Comparison of ENCODE assay signal across 12 cellular contexts in the genomic region with DNA sequence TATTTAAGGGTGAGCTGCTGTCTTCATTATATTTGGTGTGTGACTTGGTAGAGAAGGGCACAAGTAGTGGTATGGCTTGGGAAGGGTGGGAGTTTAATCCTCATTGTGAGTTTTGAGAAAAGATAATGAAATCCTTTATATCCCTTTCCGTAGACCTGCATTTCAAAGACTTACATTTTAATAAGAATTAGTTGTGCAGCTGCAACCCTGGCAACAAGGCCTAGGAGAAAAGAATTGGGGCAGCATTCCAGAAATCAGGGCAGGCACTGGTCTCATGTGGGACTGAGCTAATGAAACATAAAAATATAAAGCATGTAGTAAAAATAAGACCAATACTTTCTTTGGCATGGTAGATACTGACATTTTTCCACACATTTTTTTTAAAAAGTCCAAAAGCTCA.
A peak's percentile ranks its signal among the peaks of the same experiment; 100 is the strongest.
DNase-seq lines count a peak whose midpoint lies in the region; ATAC-seq and TF ChIP-seq lines count a peak whose summit lies in the region.
"Had no signal": no experiment of that assay in that cellular context is flagged by ENCODE, and none has a peak within 500 bp of the region (broad histone marks: within the 10 kb centered on the region; RNA-seq: fewer than 3 reads in every experiment).

No MANE protein-coding gene starts in this region.

- peaks cover 95% of the 10 kb centered on the region for H3K36me3 Mint-ChIP-seq in activated T-helper 17 cell treated with anti-CD3 and anti-CD28 coated beads, Interleukin-2, amount 50 U/mL, for 72 hours (ENCODE audit: low read depth)
- H3K36me3 Mint-ChIP-seq in osteocyte (ENCODE audit: unreplicated experiment): peaks cover 6% of the 10 kb centered on the region

- ATAC-seq in activated T-helper 17 cell treated with anti-CD3 and anti-CD28 coated beads, Interleukin-2, amount 50 U/mL, for 72 hours (replicated peaks): no peak

- DNase-seq in DMS 273 (lab: John Stamatoyannopoulos, UW; ENCODE audit: unreplicated experiment) (peak; percentile 14), DMS 273 treated with DMSO at 0.1 percent for 48 hours (lab: John Stamatoyannopoulos, UW) (no peak), globus pallidus (ENCODE audit: low spot score) (peak; percentile 87), osteocyte (ENCODE audit: extremely low spot score, unreplicated experiment) (no peak), NCI-H524 (lab: John Stamatoyannopoulos, UW) (no peak), NCI-H1694 treated with DMSO at 0.1 percent for 48 hours (lab: John Stamatoyannopoulos, UW) (no peak), H7 (no peak)
- DNase-seq: activated CD4-positive, CD25-positive, alpha-beta regulatory T cell treated with anti-CD3 and anti-CD28 coated beads, Interleukin-2, amount 50 U/mL, for 72 hours; EL; NCI-H1105 treated with DMSO at 0.1 percent for 48 hours; NCI-H82 had no signal

- peaks cover 58% of the 10 kb centered on the region for H3K4me1 Mint-ChIP-seq in activated T-helper 17 cell treated with anti-CD3 and anti-CD28 coated beads, Interleukin-2, amount 50 U/mL, for 72 hours
- peaks cover 50% of the 10 kb centered on the region for H3K4me1 Mint-ChIP-seq in osteocyte (ENCODE audit: unreplicated experiment)

- H3K27ac Mint-ChIP-seq in activated T-helper 17 cell treated with anti-CD3 and anti-CD28 coated beads, Interleukin-2, amount 50 U/mL, for 72 hours: no peak overlapping the region
- H3K27ac Mint-ChIP-seq in osteocyte (ENCODE audit: unreplicated experiment): peak overlapping the region; percentile 57

- H3K36me3 ChIP-seq in H7 (replicated peaks; ENCODE audit: control insufficient read depth, insufficient read depth, low read length): no peaks in the 10 kb centered on the region

- H3K27me3 Mint-ChIP-seq in activated T-helper 17 cell treated with anti-CD3 and anti-CD28 coated beads, Interleukin-2, amount 50 U/mL, for 72 hours: no peaks in the 10 kb centered on the region
- no peaks in the 10 kb centered on the region for H3K27me3 Mint-ChIP-seq in osteocyte (ENCODE audit: unreplicated experiment)

- no peaks in the 10 kb centered on the region for H3K27me3 ChIP-seq in H7 (ENCODE audit: control insufficient read depth, insufficient read depth, low read length)

- H3K9me3 Mint-ChIP-seq in activated T-helper 17 cell treated with anti-CD3 and anti-CD28 coated beads, Interleukin-2, amount 50 U/mL, for 72 hours: no peaks in the 10 kb centered on the region
- H3K9me3 Mint-ChIP-seq in osteocyte (ENCODE audit: unreplicated experiment): peaks cover 6% of the 10 kb centered on the region

- no peak for TF ChIP-seq CTCF in osteocyte (IDR thresholded peaks at IDR 0.05)

- no peak overlapping the region for H3K4me3 ChIP-seq in H7 (ENCODE audit: insufficient read depth, low read depth, low read length)

- peak overlapping the region; percentile 34 for H3K4me3 Mint-ChIP-seq in activated T-helper 17 cell treated with anti-CD3 and anti-CD28 coated beads, Interleukin-2, amount 50 U/mL, for 72 hours
- no peak overlapping the region for H3K4me3 Mint-ChIP-seq in osteocyte (ENCODE audit: unreplicated experiment)

Comparison
In these comparisons a context has a peak if more than half of its experiments do, and no peak if none do; other contexts are left out.
1. DNase-seq: peak in DMS 273 (single experiment) and globus pallidus (single experiment); none in DMS 273 treated with DMSO at 0.1 percent for 48 hours (single experiment), osteocyte (single experiment), NCI-H524 (0 of 2), NCI-H1694 treated with DMSO at 0.1 percent for 48 hours (single experiment) and H7 (single experiment).